ENCODE assay signal across 14 cellular contexts in the genomic region with DNA sequence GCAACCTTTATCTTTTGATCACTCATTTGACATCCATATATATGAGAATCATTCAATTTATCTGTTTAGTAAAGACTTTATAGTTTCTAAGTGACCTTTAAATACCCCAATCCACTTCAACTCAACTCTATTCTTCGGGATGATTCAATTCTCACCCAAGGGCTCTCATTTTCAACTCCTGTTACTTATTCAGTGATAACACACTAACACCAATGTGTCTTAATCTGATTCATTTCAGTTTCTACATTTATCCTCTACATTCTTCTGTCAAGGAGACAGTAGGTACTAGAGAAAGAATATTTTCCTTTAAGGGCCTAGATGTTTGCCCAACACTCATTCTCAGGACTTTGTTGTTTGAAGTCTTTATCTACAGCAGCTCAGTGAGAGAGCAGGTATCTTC. TPM values are rescaled to one million over a fixed set of nuclear protein-coding genes. Genes with fewer than 3 reads are reported as not detected.
DNase-seq lines count a peak whose midpoint lies in the region; ATAC-seq and TF ChIP-seq lines count a peak whose summit lies in the region.
"Had no signal": no experiment of that assay in that cellular context is flagged by ENCODE, and none has a peak within 500 bp of the region (broad histone marks: within the 10 kb centered on the region; RNA-seq: fewer than 3 reads in every experiment).

No MANE protein-coding gene starts in this region.

- H2AFZ ChIP-seq in smooth muscle cell (ENCODE audit: low read depth): no peak overlapping the region

- peaks cover 26% of the 10 kb centered on the region for H3K36me3 Mint-ChIP-seq in activated T-helper 17 cell treated with anti-CD3 and anti-CD28 coated beads, Interleukin-2, amount 50 U/mL, for 72 hours (ENCODE audit: low read depth)

- no peak overlapping the region for H3K4me3 ChIP-seq in smooth muscle cell
- H3K4me3 ChIP-seq: suprapubic skin had no signal

- peaks cover 100% of the 10 kb centered on the region for H4K20me1 ChIP-seq in smooth muscle cell (ENCODE audit: low read depth)

- no peak overlapping the region for H3K9ac ChIP-seq in smooth muscle cell (ENCODE audit: low read depth)

- peaks cover 66% of the 10 kb centered on the region for H3K4me1 Mint-ChIP-seq in activated T-helper 17 cell treated with anti-CD3 and anti-CD28 coated beads, Interleukin-2, amount 50 U/mL, for 72 hours

- H3K4me1 ChIP-seq in smooth muscle cell (ENCODE audit: low read depth): peaks cover 53% of the 10 kb centered on the region

- no peaks in the 10 kb centered on the region for H3K9me3 Mint-ChIP-seq in activated T-helper 17 cell treated with anti-CD3 and anti-CD28 coated beads, Interleukin-2, amount 50 U/mL, for 72 hours

- no peaks in the 10 kb centered on the region for H3K27me3 Mint-ChIP-seq in activated T-helper 17 cell treated with anti-CD3 and anti-CD28 coated beads, Interleukin-2, amount 50 U/mL, for 72 hours

- 95% methylated on average over 1 of the region's 1 CpG for WGBS in smooth muscle cell (ENCODE audit: low lambda C conversion rate)

- no peaks in the 10 kb centered on the region for H3F3A ChIP-seq in smooth muscle cell (ENCODE audit: low read depth)

- peak; percentile 67 to 74 for ATAC-seq in activated CD4-positive, CD25-positive, alpha-beta regulatory T cell treated with anti-CD3 and anti-CD28 coated beads, Interleukin-2, amount 50 U/mL, for 24 hours
- ATAC-seq in HG02840 (IDR thresholded peaks at IDR 0.05; ENCODE audit: low FRiP score, unreplicated experiment) (peak; percentile 34), GM19035 (IDR thresholded peaks at IDR 0.05; ENCODE audit: unreplicated experiment) (no peak)
- peak; percentile 72 for ATAC-seq in activated T-helper 17 cell treated with anti-CD3 and anti-CD28 coated beads, Interleukin-2, amount 50 U/mL, for 72 hours (replicated peaks)

- H3K4me2 ChIP-seq in smooth muscle cell: no peak overlapping the region

- peak overlapping the region; percentile 62 for H3K4me3 Mint-ChIP-seq in activated T-helper 17 cell treated with anti-CD3 and anti-CD28 coated beads, Interleukin-2, amount 50 U/mL, for 72 hours

- no peaks in the 10 kb centered on the region for H3K9me3 ChIP-seq in smooth muscle cell (replicated peaks; ENCODE audit: low read depth)
- H3K9me3 ChIP-seq: neutrophil, suprapubic skin had no signal

- peaks cover 100% of the 10 kb centered on the region for H3K79me2 ChIP-seq in smooth muscle cell (ENCODE audit: low read depth)

- peaks cover 13% of the 10 kb centered on the region for H3K36me3 ChIP-seq in smooth muscle cell (ENCODE audit: low read depth)

- DNase-seq in activated CD4-positive, CD25-positive, alpha-beta regulatory T cell treated with anti-CD3 and anti-CD28 coated beads, Interleukin-2, amount 50 U/mL, for 72 hours: no peak
- no peak for DNase-seq in smooth muscle cell (lab: John Stamatoyannopoulos, UW; ENCODE audit: unreplicated experiment)
- no peak for DNase-seq in GF-D8 (lab: John Stamatoyannopoulos, UW)
- DNase-seq in SIG-M5 (lab: John Stamatoyannopoulos, UW): no peak
- DNase-seq: activated effector memory CD4-positive, alpha-beta T cell treated with Interleukin-2 at 50 U/mL for 16 hours; stimulated activated CD4-positive, alpha-beta T cell treated with anti-CD3 and anti-CD28 coated beads, Interleukin-1b, Interleukin-23, amount 100 ng/mL, for 48 hours; T-helper 9 cell had no signal

- peak overlapping the region; percentile 5 for H3K27ac ChIP-seq in smooth muscle cell (ENCODE audit: low read depth)
- H3K27ac ChIP-seq: 22Rv1, neutrophil, suprapubic skin had no signal

- no peaks in the 10 kb centered on the region for H3K27me3 ChIP-seq in smooth muscle cell (ENCODE audit: low read depth)
- H3K27me3 ChIP-seq: neutrophil, suprapubic skin had no signal

- H3K27ac Mint-ChIP-seq in activated T-helper 17 cell treated with anti-CD3 and anti-CD28 coated beads, Interleukin-2, amount 50 U/mL, for 72 hours: peak overlapping the region; percentile 80

- TF ChIP-seq CTCF in smooth muscle cell (IDR thresholded peaks at IDR 0.05; ENCODE audit: borderline replicate concordance, insufficient read depth, poor library complexity, severe bottlenecking): no peak

RNA-seq across cellular contexts. Expression of a gene that starts 7.1 kb away (rescaled TPM):
- total RNA-seq in activated T-helper 17 cell treated with anti-CD3 and anti-CD28 coated beads, Interleukin-2, amount 50 U/mL, for 72 hours: 10 to 100 TPM; 66.7 to 74.2 TPM
- total RNA-seq in smooth muscle cell: 43.6 and 78.7 TPM in 2 replicates
- polyA plus RNA-seq in smooth muscle cell: 36.5 and 45.8 TPM in 2 replicates

RNA-seq across cellular contexts. Expression of a gene that starts 25.3 kb away (rescaled TPM):
- total RNA-seq in activated T-helper 17 cell treated with anti-CD3 and anti-CD28 coated beads, Interleukin-2, amount 50 U/mL, for 72 hours: under 1 TPM in 1 of 2 donors, not detected in 1; 0.08 TPM
- total RNA-seq in smooth muscle cell: 35.0 and 42.0 TPM in 2 replicates
- 15.5 and 38.8 TPM in 2 replicates for polyA plus RNA-seq in smooth muscle cell

Comparison
In these comparisons a context has a peak if more than half of its experiments do, and no peak if none do; other contexts are left out.
1. RNA of a gene that starts 25.3 kb away (total RNA-seq): 35.0 to 42.0 TPM in smooth muscle cell; 0.08 TPM in activated T-helper 17 cell treated with anti-CD3 and anti-CD28 coated beads, Interleukin-2, amount 50 U/mL, for 72 hours; every median in the first group is over 10 times any median in the second.